26 cellular contexts compared by ENCODE assay signal in genomic region chr17:12982224-12982623, GRCh38. TPM values are rescaled to one million over a fixed set of nuclear protein-coding genes. Genes with fewer than 3 reads are reported as not detected.
DNase-seq lines count a peak whose midpoint lies in the region; ATAC-seq and TF ChIP-seq lines count a peak whose summit lies in the region.
"Had no signal": no experiment of that assay in that cellular context is flagged by ENCODE, and none has a peak within 500 bp of the region (broad histone marks: within the 10 kb centered on the region; RNA-seq: fewer than 3 reads in every experiment).

No MANE protein-coding gene starts in this region.

- H3K79me2 ChIP-seq in SU-DHL-6 (ENCODE audit: insufficient read depth, low read length): no peaks in the 10 kb centered on the region

- peak overlapping the region; percentile 65 to 83 for H3K27ac Mint-ChIP-seq in natural killer cell treated with Interleukin-12 subunit alpha and Interleukin-12 subunit beta and Interleukin-15 and Interleukin-18, amount 100 ng/mL, for 72 hours
- no peak overlapping the region for H3K27ac Mint-ChIP-seq in activated T-helper 17 cell treated with anti-CD3 and anti-CD28 coated beads, Interleukin-2, amount 50 U/mL, for 72 hours
- H3K27ac Mint-ChIP-seq: stimulated activated naive CD8-positive, alpha-beta T cell treated with anti-CD3 and anti-CD28 coated beads, Interleukin-15, Interleukin-2, amounts not matched to agents 100 ng/mL and 50 ng/mL, for 24 hours had no signal

- H3F3A ChIP-seq in SU-DHL-6 (ENCODE audit: insufficient read depth): no peaks in the 10 kb centered on the region

- 0 out of 2 replicates have a peak overlapping the region, but pooled peaks have one; percentile 16 for H3K27ac ChIP-seq in SU-DHL-6 (ENCODE audit: low read depth, low read length)
- H3K27ac ChIP-seq: 22Rv1, gastroesophageal sphincter, KMS-11, SJSA1, transverse colon had no signal

- no peak overlapping the region for H3K4me3 ChIP-seq in Jurkat, Clone E6-1 (ENCODE audit: low read length)
- no peak overlapping the region for H3K4me3 ChIP-seq in SU-DHL-6 (ENCODE audit: insufficient read depth, low read length, poor library complexity, severe bottlenecking)
- H3K4me3 ChIP-seq in H7 (ENCODE audit: insufficient read depth, low read depth, low read length): no peak overlapping the region
- H3K4me3 ChIP-seq: gastroesophageal sphincter, SJSA1, transverse colon had no signal

- peaks cover 0 to 13% of the 10 kb centered on the region in 2 donors for H3K27me3 Mint-ChIP-seq in natural killer cell treated with Interleukin-12 subunit alpha and Interleukin-12 subunit beta and Interleukin-15 and Interleukin-18, amount 100 ng/mL, for 72 hours
- H3K27me3 Mint-ChIP-seq in activated T-helper 17 cell treated with anti-CD3 and anti-CD28 coated beads, Interleukin-2, amount 50 U/mL, for 72 hours: peaks cover 22% of the 10 kb centered on the region

- H3K9me2 ChIP-seq in SU-DHL-6 (replicated peaks; ENCODE audit: insufficient read depth, low read length): no peaks in the 10 kb centered on the region

- no peaks in the 10 kb centered on the region for H3K9me3 ChIP-seq in SU-DHL-6 (ENCODE audit: insufficient read depth, low read length)
- H3K9me3 ChIP-seq: gastroesophageal sphincter, SJSA1, transverse colon had no signal

- no peaks in the 10 kb centered on the region for H4K20me1 ChIP-seq in SU-DHL-6 (ENCODE audit: low read depth, low read length)

- peak; percentile 49 for DNase-seq in NK-92 treated with Interleukin-12 subunit alpha and Interleukin-12 subunit beta, amount 100 ng/mL, for 24 hours (lab: John Stamatoyannopoulos, UW)
- DNase-seq in NK-92 (lab: John Stamatoyannopoulos, UW; ENCODE audit: unreplicated experiment): no peak
- DNase-seq in Jurkat, Clone E6-1 (ENCODE audit: low read depth, low spot score): peak; percentile 65
- DNase-seq in natural killer cell treated with Interleukin-12 subunit alpha and Interleukin-12 subunit beta and Interleukin-15 and Interleukin-18, amount 100 ng/mL, for 72 hours (ENCODE audit: low spot score): peak; percentile 64
- DNase-seq in H7: no peak
- no peak for DNase-seq in iPS-NIHi11 (ENCODE audit: low spot score)
- DNase-seq: activated effector memory CD4-positive, alpha-beta T cell treated with Interleukin-2 at 50 U/mL for 16 hours; amniotic stem cell; Calu3; caudate nucleus; HCEC 1CT; kidney glomerular epithelial cell; NCI-H1105 treated with DMSO at 0.1 percent for 48 hours; NCI-H2107; NCI-H524; transverse colon had no signal

- no peak for TF ChIP-seq CTCF in SU-DHL-6 (IDR thresholded peaks at IDR 0.05; ENCODE audit: insufficient read depth, low read length, poor library complexity, severe bottlenecking)

- no peak overlapping the region for H3K9ac ChIP-seq in SU-DHL-6 (ENCODE audit: low read length)
- H3K9ac ChIP-seq: KMS-11 had no signal

- H3K27me3 ChIP-seq in SU-DHL-6 (ENCODE audit: low read length): no peaks in the 10 kb centered on the region
- no peaks in the 10 kb centered on the region for H3K27me3 ChIP-seq in H7 (ENCODE audit: control insufficient read depth, insufficient read depth, low read length)
- H3K27me3 ChIP-seq: gastroesophageal sphincter, SJSA1, transverse colon had no signal

- H3K4me1 Mint-ChIP-seq in natural killer cell treated with Interleukin-12 subunit alpha and Interleukin-12 subunit beta and Interleukin-15 and Interleukin-18, amount 100 ng/mL, for 72 hours (ENCODE audit: low read depth in 2 of 2): peaks cover 9 to 10% of the 10 kb centered on the region in 2 donors
- H3K4me1 Mint-ChIP-seq in activated T-helper 17 cell treated with anti-CD3 and anti-CD28 coated beads, Interleukin-2, amount 50 U/mL, for 72 hours: no peaks in the 10 kb centered on the region

- peaks cover 5% of the 10 kb centered on the region for H3K9me3 Mint-ChIP-seq in natural killer cell treated with Interleukin-12 subunit alpha and Interleukin-12 subunit beta and Interleukin-15 and Interleukin-18, amount 100 ng/mL, for 72 hours
- no peaks in the 10 kb centered on the region for H3K9me3 Mint-ChIP-seq in activated T-helper 17 cell treated with anti-CD3 and anti-CD28 coated beads, Interleukin-2, amount 50 U/mL, for 72 hours
- H3K9me3 Mint-ChIP-seq: stimulated activated naive CD8-positive, alpha-beta T cell treated with anti-CD3 and anti-CD28 coated beads, Interleukin-15, Interleukin-2, amounts not matched to agents 100 ng/mL and 50 ng/mL, for 24 hours had no signal

- no peaks in the 10 kb centered on the region for H3K36me3 ChIP-seq in SU-DHL-6 (ENCODE audit: low read length)
- peaks cover 2% of the 10 kb centered on the region; the same call in 1 of the 2 replicates for H3K36me3 ChIP-seq in H7 (replicated peaks; ENCODE audit: control insufficient read depth, insufficient read depth, low read length)
- H3K36me3 ChIP-seq: gastroesophageal sphincter, SJSA1, transverse colon had no signal

- peak overlapping the region; percentile 51 for H3K4me3 Mint-ChIP-seq in natural killer cell treated with Interleukin-12 subunit alpha and Interleukin-12 subunit beta and Interleukin-15 and Interleukin-18, amount 100 ng/mL, for 72 hours
- H3K4me3 Mint-ChIP-seq in activated T-helper 17 cell treated with anti-CD3 and anti-CD28 coated beads, Interleukin-2, amount 50 U/mL, for 72 hours: no peak overlapping the region
- H3K4me3 Mint-ChIP-seq: stimulated activated naive CD8-positive, alpha-beta T cell treated with anti-CD3 and anti-CD28 coated beads, Interleukin-15, Interleukin-2, amounts not matched to agents 100 ng/mL and 50 ng/mL, for 24 hours had no signal

- no peaks in the 10 kb centered on the region for H3K36me3 Mint-ChIP-seq in natural killer cell treated with Interleukin-12 subunit alpha and Interleukin-12 subunit beta and Interleukin-15 and Interleukin-18, amount 100 ng/mL, for 72 hours
- H3K36me3 Mint-ChIP-seq in activated T-helper 17 cell treated with anti-CD3 and anti-CD28 coated beads, Interleukin-2, amount 50 U/mL, for 72 hours (ENCODE audit: low read depth): no peaks in the 10 kb centered on the region

- peak overlapping the region; percentile 65 for H2AFZ ChIP-seq in SU-DHL-6 (ENCODE audit: low read depth, low read length, severe bottlenecking)

- peak; percentile 75 to 79 for ATAC-seq in natural killer cell treated with Interleukin-12 subunit alpha and Interleukin-12 subunit beta and Interleukin-15 and Interleukin-18, amount 100 ng/mL, for 72 hours
- no peak for ATAC-seq in activated T-helper 17 cell treated with anti-CD3 and anti-CD28 coated beads, Interleukin-2, amount 50 U/mL, for 72 hours (replicated peaks)
- ATAC-seq: activated CD4-positive, CD25-positive, alpha-beta regulatory T cell treated with anti-CD3 and anti-CD28 coated beads, Interleukin-2, amount 50 U/mL, for 24 hours; esophagus mucosa; gastroesophageal sphincter; sciatic nerve had no signal

- H3K4me2 ChIP-seq in SU-DHL-6 (ENCODE audit: low read depth, low read length, poor library complexity, severe bottlenecking): peak overlapping the region; percentile 10
- H3K4me2 ChIP-seq: KMS-11 had no signal

RNA-seq across cellular contexts. Expression of gene ELAC2, which starts 35.6 kb away (rescaled TPM):
- polyA plus RNA-seq in Jurkat, Clone E6-1 (2012; ENCODE audit: insufficient read depth, insufficient read length): 109 TPM
- 100 to 1,000 TPM in 1 of 2 donors, 10 to 100 TPM in 1; 65.5 to 146 TPM for total RNA-seq in natural killer cell treated with Interleukin-12 subunit alpha and Interleukin-12 subunit beta and Interleukin-15 and Interleukin-18, amount 100 ng/mL, for 72 hours
- total RNA-seq in H7 (2014; rRNA removed; shearing (Covaris generic)): 120 and 125 TPM in 2 replicates
- total RNA-seq in activated T-helper 17 cell treated with anti-CD3 and anti-CD28 coated beads, Interleukin-2, amount 50 U/mL, for 72 hours: 10 to 100 TPM; 49.3 to 90.8 TPM

Comparison
In these comparisons a context has a peak if more than half of its experiments do, and no peak if none do; other contexts are left out.
1. DNase-seq: peak in NK-92 treated with Interleukin-12 subunit alpha and Interleukin-12 subunit beta, amount 100 ng/mL, for 24 hours (single experiment), Jurkat, Clone E6-1 (single experiment) and natural killer cell treated with Interleukin-12 subunit alpha and Interleukin-12 subunit beta and Interleukin-15 and Interleukin-18, amount 100 ng/mL, for 72 hours (single experiment); none in NK-92 (single experiment), H7 (single experiment) and iPS-NIHi11 (single experiment).